Comparison of ENCODE assay signal across 8 cellular contexts in genomic region chr6:148203970-148204369, GRCh38.
DNase-seq lines count a peak whose midpoint lies in the region; ATAC-seq, FAIRE-seq and TF ChIP-seq lines count a peak whose summit lies in the region.

No MANE protein-coding gene starts in this region.

- no peak for TF ChIP-seq POLR2A in HepG2 (IDR thresholded peaks at IDR 0.05; ENCODE audit: insufficient read depth in 1 of 2, low read depth in 2 of 2, low read length in 2 of 2)

- peak overlapping the region; percentile 18; the same call in 1 of the 2 replicates for H3K4me3 ChIP-seq in AG04450 (ENCODE audit: low read depth, low read length)
- no peak overlapping the region for H3K4me3 ChIP-seq in astrocyte of the spinal cord (ENCODE audit: low read depth, low read length)
- H3K4me3 ChIP-seq in HepG2 (replicated peaks in 1 of 3; ENCODE audit: insufficient read depth in 1 of 3, low read depth in 2 of 3, low read length in 3 of 3): no peak overlapping the region

- no peak overlapping the region for H3K9ac ChIP-seq in HepG2 (ENCODE audit: insufficient read depth, low read depth, low read length)

- H3K4me3 Mint-ChIP-seq in T-helper 17 cell: peak overlapping the region; percentile 0
- no peak overlapping the region for H3K4me3 Mint-ChIP-seq in endothelial cell (ENCODE audit: unreplicated experiment)

- in situ Hi-C loops in astrocyte of the spinal cord (cut with HindIII; ENCODE audit: low sequenced_read_pairs) (no loop called here), HepG2 (cut with HindIII; ENCODE audit: extremely low pct_ligation_motif_present, low pct_unique_long_range_greater_than_20kb) (no loop called here)

- no peaks in the 10 kb centered on the region for H3K9me3 Mint-ChIP-seq in endothelial cell (ENCODE audit: unreplicated experiment)

- POLR2A ChIA-PET in AG04450 (lab: Yijun Ruan, JAX) (interaction anchor here (1.3 kb wide), 1 partner anchor 12 kb away, joined by 6 read pairs; no protein-coding TSS in a partner anchor), HepG2 (lab: Yijun Ruan, JAX) (no interaction called here)

- peaks cover 67% of the 10 kb centered on the region for H3K27me3 Mint-ChIP-seq in T-helper 17 cell
- H3K27me3 Mint-ChIP-seq in endothelial cell (ENCODE audit: unreplicated experiment): no peaks in the 10 kb centered on the region

- H3K27me3 ChIP-seq in AG04450 (ENCODE audit: control insufficient read depth, insufficient read depth, low read length) (no peaks in the 10 kb centered on the region), HepG2 (ENCODE audit: control insufficient read depth in 1 of 2, insufficient read depth in 2 of 2, low read length in 2 of 2) (peaks cover 0 to 14% of the 10 kb centered on the region in 2 experiments; a peak in 2 of 5 replicates)

- TF ChIP-seq RAD21 in HepG2 (CRISPR knock-in tag; IDR thresholded peaks at IDR 0.05): no peak

- FAIRE-seq in HepG2 (lab: Jason Lieb, UNC): no peak

- H4K20me1 ChIP-seq in HepG2 (ENCODE audit: insufficient read depth, low read length): no peaks in the 10 kb centered on the region

- TF ChIP-seq EP300 in HepG2 (IDR thresholded peaks at IDR 0.05; ENCODE audit: low read depth in 2 of 2, low read length in 2 of 2): no peak
- TF ChIP-seq EP300 in HepG2 (CRISPR knock-in tag; IDR thresholded peaks at IDR 0.05; ENCODE audit: borderline replicate concordance): no peak

- BruUV-seq in HepG2 (replicated peaks; lab: Mats Ljungman, UMichigan): no TSS peak

- H3K36me3 ChIP-seq in HepG2 (replicated peaks in 1 of 2; ENCODE audit: control insufficient read depth in 1 of 2, insufficient read depth in 2 of 2, low read length in 2 of 2): no peaks in the 10 kb centered on the region

- ATAC-seq in HG03342 (IDR thresholded peaks at IDR 0.05; ENCODE audit: unreplicated experiment) (peak; percentile 98), T-helper 17 cell (peak; percentile 96), HepG2 (no peak)

- H3K27ac ChIP-seq in AG04450 (ENCODE audit: low read depth, low read length) (peak overlapping the region; percentile 93), HepG2 (ENCODE audit: extremely low read length, insufficient read depth, low read length) (no peak overlapping the region)

- DNase-seq in AG04450 (ENCODE audit: low read depth, low spot score) (peak; percentile 76), GM19240 (ENCODE audit: insufficient read length, low spot score) (peak; percentile 19), T-helper 17 cell (peak in 2 of 3 donors; percentile 14 to 41), astrocyte of the spinal cord (ENCODE audit: low read depth, low spot score) (peak; percentile 74), endothelial cell (ENCODE audit: low spot score) (no peak), HepG2 (ENCODE audit: low spot score) (no peak)
- DNase-seq in stimulated activated CD4-positive, alpha-beta T cell treated with anti-CD3 and anti-CD28 coated beads, TNF-alpha, amount 100 ng/mL, for 4 hours (ENCODE audit: low read depth in 3 of 3): peak; percentile 21 to 24 (median 23)

- CTCF ChIA-PET in AG04450 (lab: Charles Lee) (interaction anchor here (1.3 kb wide), 1 partner anchor 27 kb away, joined by 5 read pairs; no protein-coding TSS in a partner anchor), HepG2 (lab: Yijun Ruan, JAX; ENCODE audit: low intra/inter-chr PET ratio, low total read pairs) (no interaction called here)

- H3K4me1 Mint-ChIP-seq in T-helper 17 cell: peaks cover 10% of the 10 kb centered on the region
- H3K4me1 Mint-ChIP-seq in endothelial cell (ENCODE audit: unreplicated experiment): peaks cover 3% of the 10 kb centered on the region

- WGBS in HepG2 (ENCODE audit: low lambda C conversion rate): 54% methylated on average over 9 of the region's 9 CpGs

- no peaks in the 10 kb centered on the region for H3K4me1 ChIP-seq in HepG2 (ENCODE audit: insufficient read depth, low read length)

- H3K36me3 Mint-ChIP-seq in T-helper 17 cell (ENCODE audit: low read depth) (no peaks in the 10 kb centered on the region), endothelial cell (ENCODE audit: low read depth, unreplicated experiment) (no peaks in the 10 kb centered on the region)

- no peaks in the 10 kb centered on the region for H3K9me3 ChIP-seq in AG04450 (ENCODE audit: control insufficient read depth, insufficient read depth, low read length)
- no peaks in the 10 kb centered on the region for H3K9me3 ChIP-seq in T-helper 17 cell (ENCODE audit: control insufficient read depth, low read length, poor library complexity, severe bottlenecking)
- H3K9me3 ChIP-seq in HepG2 (ENCODE audit: low read length): no peaks in the 10 kb centered on the region

- 0 out of 2 replicates have a peak, but pooled peaks have one; percentile 16 for TF ChIP-seq CTCF in AG04450 (IDR thresholded peaks at IDR 0.05; ENCODE audit: low read depth, low read length)
- no peak for TF ChIP-seq CTCF in astrocyte of the spinal cord (IDR thresholded peaks at IDR 0.05; ENCODE audit: low read depth, low read length)
- TF ChIP-seq CTCF in endothelial cell (IDR thresholded peaks at IDR 0.05; ENCODE audit: unreplicated experiment): no peak
- no peak for TF ChIP-seq CTCF in HepG2 (CRISPR knock-in tag; IDR thresholded peaks at IDR 0.05)

- H3K4me2 ChIP-seq in HepG2 (ENCODE audit: low read depth, low read length): no peak overlapping the region

- H3K27ac Mint-ChIP-seq in T-helper 17 cell (no peak overlapping the region), endothelial cell (ENCODE audit: unreplicated experiment) (no peak overlapping the region)

- no peaks in the 10 kb centered on the region for H3K79me2 ChIP-seq in HepG2 (ENCODE audit: insufficient read depth, low read length)

- intact Hi-C loops in HepG2 (cut with micrococcal nuclease; ENCODE audit: unreplicated experiment): no loop called here

- H2AFZ ChIP-seq in HepG2 (ENCODE audit: low read length): no peak overlapping the region

TF ChIP-seq in HepG2, 621 proteins besides CTCF, POLR2A, EP300 and RAD21:
- no peak for TF ChIP-seq SKIL (CRISPR knock-in tag; IDR thresholded peaks at IDR 0.05; ENCODE audit: borderline replicate concordance)
- no peak for TF ChIP-seq XRCC5 (optimal IDR thresholded peaks at IDR 0.05; ENCODE audit: low read length)
- no peak for TF ChIP-seq ZNF205 (CRISPR knock-in tag; IDR thresholded peaks at IDR 0.05)
- no peak for TF ChIP-seq SALL1 (CRISPR knock-in tag; IDR thresholded peaks at IDR 0.05)
- no peak for TF ChIP-seq KAT2B (IDR thresholded peaks at IDR 0.05; ENCODE audit: borderline replicate concordance, low read depth, low read length)
- no peak for TF ChIP-seq ZFP36 (IDR thresholded peaks at IDR 0.05; ENCODE audit: borderline replicate concordance, low read depth, low read length, partially characterized antibody)
- no peak for TF ChIP-seq TEAD3 (CRISPR knock-in tag; optimal IDR thresholded peaks at IDR 0.05; ENCODE audit: borderline replicate concordance)

Comparison
In these comparisons a context has a peak if more than half of its experiments do, and no peak if none do; other contexts are left out.
1. DNase-seq: peak in AG04450 (single experiment), GM19240 (single experiment), T-helper 17 cell (2 of 3), astrocyte of the spinal cord (single experiment) and stimulated activated CD4-positive, alpha-beta T cell treated with anti-CD3 and anti-CD28 coated beads, TNF-alpha, amount 100 ng/mL, for 4 hours (3 of 3); none in endothelial cell (single experiment) and HepG2 (single experiment).